1 cellular context compared by ENCODE assay signal in genomic region chr7:140696679-140697446, GRCh38.
A peak's percentile ranks its signal among the peaks of the same experiment; 100 is the strongest.
TF ChIP-seq lines count a peak whose summit lies in the region.

TSS of gene NDUFB2 (plus strand) at chr7:140696708. CDS start at chr7:140696745, 37 bp downstream.

TF ChIP-seq in K562, 482 proteins besides CTCF, POLR2A, EP300 and RAD21 (continued from another document and continues in another):
- no peak for TF ChIP-seq ZMIZ1 (IDR thresholded peaks at IDR 0.05; ENCODE audit: low read depth in 2 of 2, low read length in 2 of 2)
- no peak for TF ChIP-seq ZNF77 (CRISPR knock-in tag; IDR thresholded peaks at IDR 0.05)
- peak; percentile 29 for TF ChIP-seq PHF20 (IDR thresholded peaks at IDR 0.05; ENCODE audit: partially characterized antibody)
- TF ChIP-seq ZNF274 (IDR thresholded peaks at IDR 0.05; ENCODE audit: borderline replicate concordance, low read depth, low read length): no peak; the same call in 1 of the 2 replicates
- TF ChIP-seq ZNF740 (CRISPR knock-in tag; IDR thresholded peaks at IDR 0.05): peak; percentile 61
- TF ChIP-seq ZNF740 (tag; IDR thresholded peaks at IDR 0.05): no peak
- peak; percentile 97 for TF ChIP-seq ARID4B (CRISPR knock-in tag; IDR thresholded peaks at IDR 0.05)
- peak; percentile 87 for TF ChIP-seq NFIC (IDR thresholded peaks at IDR 0.05)
- peak; percentile 57; the same call in 1 of the 2 replicates for TF ChIP-seq RUNX1 (IDR thresholded peaks at IDR 0.05; ENCODE audit: low read depth)
- TF ChIP-seq SAFB2 (IDR thresholded peaks at IDR 0.05; ENCODE audit: borderline replicate concordance, low read depth, low read length, severe bottlenecking): no peak
- TF ChIP-seq DEAF1 (CRISPR knock-in tag; IDR thresholded peaks at IDR 0.05): peak; percentile 31; the same call in 1 of the 2 replicates
- TF ChIP-seq PREB (CRISPR knock-in tag; IDR thresholded peaks at IDR 0.05): no peak
- TF ChIP-seq RHOXF2B (CRISPR knock-in tag; conservative IDR thresholded peaks at IDR 0.05): no peak
- TF ChIP-seq ZNF584 (CRISPR knock-in tag; IDR thresholded peaks at IDR 0.05; ENCODE audit: low read depth): peak; percentile 57; the same call in 1 of the 2 replicates
- TF ChIP-seq NR2F6 (CRISPR knock-in tag; IDR thresholded peaks at IDR 0.05): no peak
- no peak for TF ChIP-seq ZFP36 (IDR thresholded peaks at IDR 0.05; ENCODE audit: low read depth, low read length, partially characterized antibody)
- peak; percentile 29 for TF ChIP-seq NEUROD1 (IDR thresholded peaks at IDR 0.05; ENCODE audit: borderline replicate concordance, low read depth, low read length, partially characterized antibody)
- no peak for TF ChIP-seq BRF2 (IDR thresholded peaks at IDR 0.05; ENCODE audit: borderline replicate concordance, insufficient read depth, insufficient read length)
- TF ChIP-seq RBFOX2 (IDR thresholded peaks at IDR 0.05; ENCODE audit: low read depth, low read length): peak; percentile 95
- TF ChIP-seq ZNF395 (CRISPR knock-in tag; IDR thresholded peaks at IDR 0.05): no peak
- no peak for TF ChIP-seq ZNF695 (CRISPR knock-in tag; IDR thresholded peaks at IDR 0.05)
- TF ChIP-seq DNMT1 (IDR thresholded peaks at IDR 0.05): no peak
- TF ChIP-seq ZNF76 (CRISPR knock-in tag; IDR thresholded peaks at IDR 0.05; ENCODE audit: borderline replicate concordance): peak; percentile 77; the same call in 1 of the 2 replicates
- TF ChIP-seq ZNF324 (CRISPR knock-in tag; IDR thresholded peaks at IDR 0.05): no peak
- TF ChIP-seq SMAD1 (IDR thresholded peaks at IDR 0.05; ENCODE audit: low read depth, low read length, partially characterized antibody): no peak
- no peak for TF ChIP-seq TCF15 (CRISPR knock-in tag; IDR thresholded peaks at IDR 0.05)
- no peak for TF ChIP-seq ZNF518B (CRISPR knock-in tag; IDR thresholded peaks at IDR 0.05)
- no peak for TF ChIP-seq ZNF217 (CRISPR knock-in tag; IDR thresholded peaks at IDR 0.05)
- TF ChIP-seq TAF15 (IDR thresholded peaks at IDR 0.05; ENCODE audit: low read depth, low read length): no peak
- peak; percentile 8 for TF ChIP-seq CBFA2T2 (conservative IDR thresholded peaks at IDR 0.05)
- no peak for TF ChIP-seq GATA2 (CRISPR knock-in tag; IDR thresholded peaks at IDR 0.05)
- peak; percentile 19; the same call in 1 of the 2 replicates for TF ChIP-seq HDAC8 (tag; IDR thresholded peaks at IDR 0.05)
- peak; percentile 94 for TF ChIP-seq MBD2 (IDR thresholded peaks at IDR 0.05; ENCODE audit: borderline replicate concordance, low read depth)
- no peak for TF ChIP-seq ATF4 (CRISPR knock-in tag; IDR thresholded peaks at IDR 0.05)
- TF ChIP-seq PTTG1 (tag; IDR thresholded peaks at IDR 0.05; ENCODE audit: low read depth): no peak
- no peak; the same call in 1 of the 2 replicates for TF ChIP-seq ARID3A (IDR thresholded peaks at IDR 0.05; ENCODE audit: borderline replicate concordance, low read depth, low read length)
- TF ChIP-seq ZZZ3 (IDR thresholded peaks at IDR 0.05): no peak
- no peak for TF ChIP-seq YBX1 (IDR thresholded peaks at IDR 0.05)
